8 cellular contexts compared by ENCODE assay signal in genomic region chr16:69563605-69564580, GRCh38. TPM values are rescaled to one million over a fixed set of nuclear protein-coding genes. Genes with fewer than 3 reads are reported as not detected.
DNase-seq lines count a peak whose midpoint lies in the region; ATAC-seq and TF ChIP-seq lines count a peak whose summit lies in the region.

No MANE protein-coding gene starts in this region.

- H3K36me3 ChIP-seq in GM23248 (ENCODE audit: low read depth) (peaks cover 6% of the 10 kb centered on the region; the same call in 1 of the 2 replicates), MM.1S (replicated peaks; ENCODE audit: insufficient read depth, low read length) (no peaks in the 10 kb centered on the region), gastrocnemius medialis (no peaks in the 10 kb centered on the region), testis (ENCODE audit: low read depth, missing control alignments) (no peaks in the 10 kb centered on the region)

- H3K9ac ChIP-seq in GM23248 (peak overlapping the region; percentile 96; the same call in 1 of the 2 replicates), MM.1S (ENCODE audit: low read length) (peak overlapping the region; percentile 50; the same call in 1 of the 2 replicates)

- DNase-seq in ELF-1 (ENCODE audit: low read depth, low spot score) (peak; percentile 43), GM23248 (peak; percentile 40), MM.1S (peak; percentile 54), epithelial cell of esophagus (ENCODE audit: low read depth) (peak; percentile 77), gastrocnemius medialis (no peak), testis (no peak)
- DNase-seq in activated CD4-positive, alpha-beta T cell treated with anti-CD3 and anti-CD28 coated beads, Interleukin-2, amount 50 U/mL, for 24 hours (ENCODE audit: low read depth in 1 of 2, low spot score in 1 of 2) = peak; percentile 20 to 71

- H3K27me3 ChIP-seq in GM23248 (replicated peaks; ENCODE audit: insufficient read depth) (no peaks in the 10 kb centered on the region), MM.1S (replicated peaks; ENCODE audit: insufficient read depth, low read length) (no peaks in the 10 kb centered on the region), gastrocnemius medialis (no peaks in the 10 kb centered on the region), testis (no peaks in the 10 kb centered on the region)

- H3K4me2 ChIP-seq in GM23248 (ENCODE audit: unreplicated experiment) = peak overlapping the region; percentile 97
- peak overlapping the region; percentile 82 for H3K4me2 ChIP-seq in MM.1S (ENCODE audit: low read depth, low read length)

- no peaks in the 10 kb centered on the region for H4K20me1 ChIP-seq in GM23248 (ENCODE audit: insufficient read depth)
- no peaks in the 10 kb centered on the region for H4K20me1 ChIP-seq in MM.1S (ENCODE audit: insufficient read depth, low read length)

- in situ Hi-C loops in GM23248 (cut with MboI) (no loop called here), gastrocnemius medialis (cut with MboI; ENCODE audit: low sequenced_read_pairs in 4 of 4) (loop anchor here in 1 of 4 donors (10.0 kb wide), 1 partner anchor 169 kb away; no protein-coding TSS in a partner anchor)

- H3F3A ChIP-seq in GM23248 (ENCODE audit: insufficient read depth) (peaks cover 20% of the 10 kb centered on the region), MM.1S (ENCODE audit: insufficient read depth, low read length) (peaks cover 26% of the 10 kb centered on the region)

- H2AFZ ChIP-seq in GM23248 = peak overlapping the region; percentile 16; the same call in 1 of the 2 replicates
- peak overlapping the region; percentile 94 for H2AFZ ChIP-seq in MM.1S (ENCODE audit: low read length)

- H3K9me3 ChIP-seq in GM23248 (ENCODE audit: low read depth) (no peaks in the 10 kb centered on the region), MM.1S (replicated peaks; ENCODE audit: insufficient read depth, low read length) (no peaks in the 10 kb centered on the region), gastrocnemius medialis (no peaks in the 10 kb centered on the region), testis (no peaks in the 10 kb centered on the region)

- peak overlapping the region; percentile 95 for H3K4me3 ChIP-seq in GM23248
- H3K4me3 ChIP-seq in MM.1S (ENCODE audit: low read length) = peak overlapping the region; percentile 45
- H3K4me3 ChIP-seq in epithelial cell of esophagus (ENCODE audit: low read length) = peak overlapping the region; percentile 71
- H3K4me3 ChIP-seq in gastrocnemius medialis = no peak overlapping the region
- H3K4me3 ChIP-seq in testis = no peak overlapping the region

- TF ChIP-seq POLR2A in gastrocnemius medialis (IDR thresholded peaks at IDR 0.05) = no peak
- no peak for TF ChIP-seq POLR2A in testis (IDR thresholded peaks at IDR 0.05)

- H3K27ac ChIP-seq in GM23248 = no peak overlapping the region; the same call in 1 of the 2 replicates
- H3K27ac ChIP-seq in MM.1S (ENCODE audit: low read length) = peak overlapping the region; percentile 76
- peak overlapping the region; percentile 0 to 100 (median 99) for H3K27ac ChIP-seq in gastrocnemius medialis
- H3K27ac ChIP-seq in testis = peak overlapping the region in 1 of 2 donors; percentile 7

- ATAC-seq in gastrocnemius medialis = no peak
- ATAC-seq in esophagus mucosa = no peak

- TF ChIP-seq CTCF in MM.1S (IDR thresholded peaks at IDR 0.05; ENCODE audit: low read length) (no peak), epithelial cell of esophagus (IDR thresholded peaks at IDR 0.05; ENCODE audit: insufficient read depth, low read depth, low read length, missing control alignments) (no peak), gastrocnemius medialis (IDR thresholded peaks at IDR 0.05 in 4 of 5, conservative IDR thresholded peaks at IDR 0.05 in 1 of 5) (no peak), testis (IDR thresholded peaks at IDR 0.05) (no peak)

- intact Hi-C loops in gastrocnemius medialis (cut with DNase I; ENCODE audit: low total_unique reads) = no loop called here
- intact Hi-C loops in testis (cut with DNase I; ENCODE audit: low total_unique reads) = no loop called here

- peaks cover 60% of the 10 kb centered on the region for H3K79me2 ChIP-seq in GM23248 (ENCODE audit: insufficient read depth)
- peaks cover 27% of the 10 kb centered on the region for H3K79me2 ChIP-seq in MM.1S (ENCODE audit: low read length)

- H3K9me2 ChIP-seq in GM23248 (ENCODE audit: insufficient read depth) (no peaks in the 10 kb centered on the region), MM.1S (replicated peaks; ENCODE audit: insufficient read depth, low read length) (no peaks in the 10 kb centered on the region)

- WGBS in GM23248 (ENCODE audit: low coverage in 1 of 2, low lambda C conversion rate in 2 of 2, missing lambda C conversion rate in 2 of 2), 2 experiments = 77 to 78% methylated on average over 13 of the region's 13 CpGs
- 56 to 73% methylated on average over 13 of the region's 13 CpGs for WGBS in testis, 2 donors

- H3K4me1 ChIP-seq in GM23248 (ENCODE audit: insufficient read depth) (peaks cover 17% of the 10 kb centered on the region), MM.1S (ENCODE audit: low read length) (peaks cover 13% of the 10 kb centered on the region), gastrocnemius medialis (peaks cover 27 to 29% of the 10 kb centered on the region in 2 donors), testis (peaks cover 19% of the 10 kb centered on the region)

RNA-seq across cellular contexts. Expression of gene NFAT5, which starts 1.9 kb away (rescaled TPM):
- total RNA-seq in GM23248 (2014; rRNA removed; shearing (Covaris generic)) = 9.8 and 16.2 TPM in 2 replicates
- polyA plus RNA-seq in GM23248 (2016; fragmentation: Nextera tagmentation; extraction: Ambion mirVana) (7.1 and 8.0 TPM in 2 replicates), testis (ENCODE audit: insufficient read depth, low read depth, low replicate concordance) (20.5 TPM)
- total RNA-seq in gastrocnemius medialis (10 to 100 TPM; 14.4 to 34.2 (median 18.4) TPM), testis (100 to 1,000 TPM in 1 of 2 donors, 10 to 100 TPM in 1; 72.4 to 101 TPM), esophagus mucosa (28.3 TPM)

Comparison
In these comparisons a context has a peak if more than half of its experiments do, and no peak if none do; other contexts are left out.
1. DNase-seq: peak in ELF-1 (single experiment), GM23248 (single experiment), MM.1S (single experiment), activated CD4-positive, alpha-beta T cell treated with anti-CD3 and anti-CD28 coated beads, Interleukin-2, amount 50 U/mL, for 24 hours (2 of 2) and epithelial cell of esophagus (single experiment); none in gastrocnemius medialis (0 of 2) and testis (single experiment).
2. H3K4me3 ChIP-seq: peak in GM23248 (single experiment), MM.1S (single experiment) and epithelial cell of esophagus (single experiment); none in gastrocnemius medialis (0 of 4) and testis (0 of 2).